In genomic region chr5:164562271-164562856, GRCh38 we compare ENCODE assay signal across 13 cellular contexts.
"Had no signal": no experiment of that assay in that cellular context is flagged by ENCODE, and none has a peak within 500 bp of the region (broad histone marks: within the 10 kb centered on the region; RNA-seq: fewer than 3 reads in every experiment).

No MANE protein-coding gene starts in this region.

- ATAC-seq: activated CD4-positive, alpha-beta T cell treated with anti-CD3 and anti-CD28 coated beads for 36 hours; body of pancreas had no signal

- H3K27me3 ChIP-seq: adrenal gland, body of pancreas, right atrium auricular region, suprapubic skin had no signal

- H3K36me3 ChIP-seq: adrenal gland, left ventricle myocardium inferior, right atrium auricular region, suprapubic skin had no signal

- H3K4me1 ChIP-seq: adrenal gland, body of pancreas, left ventricle myocardium inferior, right atrium auricular region, suprapubic skin had no signal

- H3K9me3 ChIP-seq: adrenal gland, body of pancreas, left ventricle myocardium inferior, right atrium auricular region, suprapubic skin had no signal

- DNase-seq: activated CD4-positive, alpha-beta memory T cell treated with anti-CD3 and anti-CD28 coated beads, Interleukin-2, amount 10 ng/mL, durations not matched to agents 7 days and 5 days; activated CD4-positive, alpha-beta T cell treated with anti-CD3 and anti-CD28 coated beads for 36 hours; activated effector memory CD4-positive, alpha-beta T cell treated with Interleukin-2 at 50 U/mL for 16 hours; activated T-cell treated with anti-CD3 and anti-CD28 coated beads, Interleukin-2, amount 50 U/mL, for 24 hours; adrenal gland; body of pancreas; effector CD8-positive, alpha-beta T cell; hypothalamus; left ventricle myocardium inferior; small intestine; trophoblast cell had no signal

- H3K27ac ChIP-seq: adrenal gland, body of pancreas, left ventricle myocardium inferior, right atrium auricular region, suprapubic skin had no signal

- H3K4me3 ChIP-seq: adrenal gland, body of pancreas, left ventricle myocardium inferior, right atrium auricular region, suprapubic skin had no signal
